Comparison of ENCODE assay signal across 8 cellular contexts in the genomic region with DNA sequence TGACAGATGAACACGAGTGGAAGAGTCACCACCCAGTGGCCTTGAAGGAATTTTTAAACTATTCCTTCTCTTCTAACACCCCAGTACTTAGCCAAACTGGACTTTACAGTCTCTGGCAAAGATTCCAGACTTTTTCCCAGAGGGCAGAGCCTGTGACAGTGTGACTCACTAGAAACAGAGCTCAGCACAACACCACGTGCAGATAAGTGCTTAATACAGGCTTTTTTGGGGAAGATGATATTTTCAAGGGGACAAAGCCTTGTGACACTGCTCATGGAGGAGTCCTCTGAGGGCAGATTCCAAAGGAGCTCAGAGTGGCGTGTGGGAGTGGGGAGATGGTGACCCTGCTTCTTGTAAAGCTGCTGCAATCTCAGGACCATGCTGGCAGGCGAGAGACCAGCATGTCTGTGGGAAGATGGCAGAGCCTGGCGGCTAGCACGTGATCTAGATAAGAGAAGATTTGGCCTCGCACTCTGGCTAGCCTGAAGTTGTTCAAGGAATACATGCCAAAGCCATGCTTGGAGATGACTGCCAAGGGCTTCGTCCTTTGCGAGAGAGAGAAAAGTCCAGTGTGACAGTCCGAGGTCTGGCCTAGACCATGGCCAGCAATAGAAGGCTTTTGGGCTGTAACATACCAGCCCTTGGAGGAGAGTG. TPM values are rescaled to one million over a fixed set of nuclear protein-coding genes. Genes with fewer than 3 reads are reported as not detected.
DNase-seq lines count a peak whose midpoint lies in the region; ATAC-seq and TF ChIP-seq lines count a peak whose summit lies in the region.

No MANE protein-coding gene starts in this region.

- TF ChIP-seq CTCF in upper lobe of right lung (IDR thresholded peaks at IDR 0.05), result no peak

- no peaks in the 10 kb centered on the region for H3K27me3 Mint-ChIP-seq in activated naive CD4-positive, alpha-beta T cell treated with anti-CD3 and anti-CD28 coated beads, Interleukin-2, amount 50 U/mL, for 24 hours

- H3K9me3 ChIP-seq in upper lobe of right lung, result no peaks in the 10 kb centered on the region

- no peaks in the 10 kb centered on the region for H3K36me3 ChIP-seq in upper lobe of right lung

- peak overlapping the region; percentile 51 for H3K27ac ChIP-seq in upper lobe of right lung

- no peaks in the 10 kb centered on the region for H3K27me3 ChIP-seq in upper lobe of right lung

- H3K4me1 ChIP-seq in upper lobe of right lung, result peaks cover 10% of the 10 kb centered on the region

- H3K9me3 Mint-ChIP-seq in activated naive CD4-positive, alpha-beta T cell treated with anti-CD3 and anti-CD28 coated beads, Interleukin-2, amount 50 U/mL, for 24 hours, result no peaks in the 10 kb centered on the region

- peak overlapping the region; percentile 93 for H3K4me3 Mint-ChIP-seq in activated naive CD4-positive, alpha-beta T cell treated with anti-CD3 and anti-CD28 coated beads, Interleukin-2, amount 50 U/mL, for 24 hours

- H3K4me1 Mint-ChIP-seq in activated naive CD4-positive, alpha-beta T cell treated with anti-CD3 and anti-CD28 coated beads, Interleukin-2, amount 50 U/mL, for 24 hours, result peaks cover 54% of the 10 kb centered on the region

- ATAC-seq in left lobe of liver, result peak; percentile 76
- peak; percentile 46 for ATAC-seq in upper lobe of right lung
- no peak for ATAC-seq in HG02571 (IDR thresholded peaks at IDR 0.05; ENCODE audit: unreplicated experiment)

- H3K4me3 ChIP-seq in upper lobe of right lung, result no peak overlapping the region

- H3K27ac Mint-ChIP-seq in activated naive CD4-positive, alpha-beta T cell treated with anti-CD3 and anti-CD28 coated beads, Interleukin-2, amount 50 U/mL, for 24 hours, result peak overlapping the region; percentile 94

- intact Hi-C loops in upper lobe of right lung (cut with DNase I), result no loop called here

- peaks cover 2% of the 10 kb centered on the region for H3K36me3 Mint-ChIP-seq in activated naive CD4-positive, alpha-beta T cell treated with anti-CD3 and anti-CD28 coated beads, Interleukin-2, amount 50 U/mL, for 24 hours

- DNase-seq in activated naive CD4-positive, alpha-beta T cell (lab: John Stamatoyannopoulos, UW), result no peak
- DNase-seq in astrocyte of the hippocampus (ENCODE audit: low read depth, low spot score), result peak; percentile 45
- peak; percentile 54 for DNase-seq in left lobe of liver (ENCODE audit: low spot score)
- no peak for DNase-seq in upper lobe of right lung
- no peak for DNase-seq in OCI-M2 (lab: John Stamatoyannopoulos, UW; ENCODE audit: unreplicated experiment)
- no peak for DNase-seq in NCI-H2171 treated with DMSO at 0.1 percent for 48 hours (lab: John Stamatoyannopoulos, UW)

RNA-seq across cellular contexts. Expression of gene RAB33A, which starts 2.4 kb away (rescaled TPM):
- total RNA-seq in left lobe of liver (0.15 TPM), upper lobe of right lung (0.75 TPM)

RNA-seq across cellular contexts. Expression of gene AIFM1, which starts 8.5 kb away (rescaled TPM):
- total RNA-seq in left lobe of liver (89.5 TPM), upper lobe of right lung (23.2 TPM)

Comparison
In these comparisons a context has a peak if more than half of its experiments do, and no peak if none do; other contexts are left out.
1. DNase-seq: peak in astrocyte of the hippocampus (single experiment) and left lobe of liver (single experiment); none in activated naive CD4-positive, alpha-beta T cell (0 of 4), upper lobe of right lung (single experiment), OCI-M2 (single experiment) and NCI-H2171 treated with DMSO at 0.1 percent for 48 hours (single experiment).